In genomic region chr6:101276066-101276465, GRCh38 we compare ENCODE assay signal across 22 cellular contexts.
"Had no signal": no experiment of that assay in that cellular context is flagged by ENCODE, and none has a peak within 500 bp of the region (broad histone marks: within the 10 kb centered on the region; RNA-seq: fewer than 3 reads in every experiment).

No MANE protein-coding gene starts in this region.

- FAIRE-seq: colon, frontal cortex had no signal

- H3K4me1 Mint-ChIP-seq: activated naive CD8-positive, alpha-beta T cell treated with anti-CD3 and anti-CD28 coated beads, Interleukin-2, amount 10 ng/mL, durations not matched to agents 7 days and 5 days; mesothelial cell of epicardium had no signal

- H3K4me3 Mint-ChIP-seq: activated naive CD8-positive, alpha-beta T cell treated with anti-CD3 and anti-CD28 coated beads, Interleukin-2, amount 10 ng/mL, durations not matched to agents 7 days and 5 days; mesothelial cell of epicardium; nephron progenitor cell; T-helper 2 cell treated with Interferon-gamma antibody and Interleukin-4, amounts not matched to agents 5 μg/mL and 100 μg/mL, for 36 hours had no signal

- H3K4me3 ChIP-seq: heart right ventricle, lower lobe of right lung, skin epidermis had no signal

- H3K27ac Mint-ChIP-seq: activated naive CD8-positive, alpha-beta T cell treated with anti-CD3 and anti-CD28 coated beads, Interleukin-2, amount 10 ng/mL, durations not matched to agents 7 days and 5 days; mesothelial cell of epicardium; nephron progenitor cell; T-helper 2 cell treated with Interferon-gamma antibody and Interleukin-4, amounts not matched to agents 5 μg/mL and 100 μg/mL, for 36 hours had no signal

- H3K9me3 Mint-ChIP-seq: activated naive CD8-positive, alpha-beta T cell treated with anti-CD3 and anti-CD28 coated beads, Interleukin-2, amount 10 ng/mL, durations not matched to agents 7 days and 5 days; T-helper 2 cell treated with Interferon-gamma antibody and Interleukin-4, amounts not matched to agents 5 μg/mL and 100 μg/mL, for 36 hours had no signal

- DNase-seq: activated CD4-positive, alpha-beta T cell treated with anti-CD3 and anti-CD28 coated beads, Interleukin-2, amount 50 U/mL, for 1 hour; activated naive CD4-positive, alpha-beta T cell; activated naive CD8-positive, alpha-beta T cell treated with anti-CD3 and anti-CD28 coated beads, Interleukin-2, amount 10 ng/mL, durations not matched to agents 7 days and 5 days; activated T-cell treated with anti-CD3 and anti-CD28 coated beads for 4 hours; aorta; heart right ventricle; left cardiac atrium; lower lobe of right lung; nephron progenitor cell; occipital lobe; right cardiac atrium; stimulated activated CD4-positive, alpha-beta T cell treated with anti-CD3 and anti-CD28 coated beads, Interleukin-15, amount 100 ng/mL, for 24 hours; stimulated activated CD4-positive, alpha-beta T cell treated with anti-CD3 and anti-CD28 coated beads, Interleukin-4, amount 100 ng/mL, for 24 hours; stimulated activated CD8-positive, alpha-beta memory T cell treated with anti-CD3 and anti-CD28 coated beads, Interleukin-4, amount 100 ng/mL, for 48 hours; stimulated activated naive CD4-positive, alpha-beta T cell treated with Interleukin-2 at 50 U/mL for 16 hours; SW 1271; trophoblast cell had no signal

- H3K36me3 Mint-ChIP-seq: activated naive CD8-positive, alpha-beta T cell treated with anti-CD3 and anti-CD28 coated beads, Interleukin-2, amount 10 ng/mL, durations not matched to agents 7 days and 5 days; mesothelial cell of epicardium had no signal

- H3K9me3 ChIP-seq: lower lobe of right lung had no signal

- H3K27ac ChIP-seq: heart right ventricle, lower lobe of right lung, skin epidermis had no signal

- H3K27me3 Mint-ChIP-seq: activated naive CD8-positive, alpha-beta T cell treated with anti-CD3 and anti-CD28 coated beads, Interleukin-2, amount 10 ng/mL, durations not matched to agents 7 days and 5 days had no signal

- H3K4me1 ChIP-seq: heart right ventricle, lower lobe of right lung had no signal

- H3K36me3 ChIP-seq: heart right ventricle, lower lobe of right lung had no signal

- H3K27me3 ChIP-seq: heart right ventricle had no signal
